Comparison of ENCODE assay signal across 8 cellular contexts in genomic region chr12:27710592-27711311, GRCh38. TPM values are rescaled to one million over a fixed set of nuclear protein-coding genes. Genes with fewer than 3 reads are reported as not detected.
A peak's percentile ranks its signal among the peaks of the same experiment; 100 is the strongest.
DNase-seq lines count a peak whose midpoint lies in the region; ATAC-seq and TF ChIP-seq lines count a peak whose summit lies in the region.

Gene MRPS35 (plus strand): TSS chr12:27710832. CDS start chr12:27710844, 12 bp downstream.

- peak within 1 kb of the TSS; percentile 97 for H3K27ac Mint-ChIP-seq in Caco-2 (ENCODE audit: unreplicated experiment)
- peak within 1 kb of the TSS; percentile 95 for H3K27ac Mint-ChIP-seq in activated CD8-positive, alpha-beta memory T cell treated with anti-CD3 and anti-CD28 coated beads, Interleukin-2, amount 10 ng/mL, durations not matched to agents 7 days and 5 days

- H3K4me3 Mint-ChIP-seq in Caco-2 (ENCODE audit: unreplicated experiment): peak within 1 kb of the TSS; percentile 93
- peak within 1 kb of the TSS; percentile 94 for H3K4me3 Mint-ChIP-seq in activated CD8-positive, alpha-beta memory T cell treated with anti-CD3 and anti-CD28 coated beads, Interleukin-2, amount 10 ng/mL, durations not matched to agents 7 days and 5 days

- H3K4me3 ChIP-seq in Caco-2 (ENCODE audit: low read depth, low read length) (peak within 1 kb of the TSS; percentile 73), endocrine pancreas (ENCODE audit: control insufficient read depth, insufficient read depth, low read length) (peak within 1 kb of the TSS; percentile 91), mesodermal cell (ENCODE audit: extremely low read depth, insufficient read depth, low read length, poor library complexity, severe bottlenecking) (peak within 1 kb of the TSS; percentile 89)

- CTCF ChIA-PET in Caco-2 (lab: Charles Lee): interaction anchor here (0.6 kb wide), 1 partner anchor 877 kb away, joined by 6 read pairs; no protein-coding TSS in a partner anchor
- CTCF ChIA-PET in activated CD8-positive, alpha-beta memory T cell treated with anti-CD3 and anti-CD28 coated beads, Interleukin-2, amount 10 ng/mL, durations not matched to agents 7 days and 5 days (lab: Charles Lee): interaction anchor here (1.2 to 2.4 kb wide), 3 partner anchors 12 to 111 kb away, joined by 3 to 8 read pairs (median 3); no protein-coding TSS in a partner anchor

- peaks cover 11% of the 10 kb centered on the region for H3K4me1 Mint-ChIP-seq in Caco-2 (ENCODE audit: low read depth, unreplicated experiment)
- peaks cover 18% of the 10 kb centered on the region for H3K4me1 Mint-ChIP-seq in activated CD8-positive, alpha-beta memory T cell treated with anti-CD3 and anti-CD28 coated beads, Interleukin-2, amount 10 ng/mL, durations not matched to agents 7 days and 5 days

- no peak for TF ChIP-seq CTCF in Caco-2 (IDR thresholded peaks at IDR 0.05; ENCODE audit: insufficient read depth in 1 of 2, low read depth in 1 of 2, low read length in 1 of 2, severe bottlenecking in 1 of 2, unreplicated experiment in 1 of 2)
- no peak for TF ChIP-seq CTCF in GM20000 (IDR thresholded peaks at IDR 0.05; ENCODE audit: extremely low read depth, missing control alignments)

- intact Hi-C loops in Caco-2 (cut with micrococcal nuclease; ENCODE audit: unreplicated experiment): no loop called here

- peak within 1 kb of the TSS; percentile 91 for H3K9ac ChIP-seq in endocrine pancreas (ENCODE audit: control insufficient read depth, insufficient read depth, low read length)

- WGBS in mesodermal cell (ENCODE audit: insufficient coverage in 2 of 2), 2 experiments: 0% methylated on average over 42 to 44 of the region's 46 CpGs

- H3K4me1 ChIP-seq in Caco-2: no peaks in the 10 kb centered on the region
- no peaks in the 10 kb centered on the region for H3K4me1 ChIP-seq in endocrine pancreas (ENCODE audit: control insufficient read depth, insufficient read depth, low read length)
- H3K4me1 ChIP-seq in mesodermal cell (ENCODE audit: control insufficient read depth, insufficient read depth, low read length, poor library complexity, severe bottlenecking): no peaks in the 10 kb centered on the region

- H3K9me3 Mint-ChIP-seq in Caco-2 (ENCODE audit: unreplicated experiment): no peaks in the 10 kb centered on the region
- no peaks in the 10 kb centered on the region for H3K9me3 Mint-ChIP-seq in activated CD8-positive, alpha-beta memory T cell treated with anti-CD3 and anti-CD28 coated beads, Interleukin-2, amount 10 ng/mL, durations not matched to agents 7 days and 5 days (ENCODE audit: low read depth)

- no peaks in the 10 kb centered on the region for H3K27me3 Mint-ChIP-seq in Caco-2 (ENCODE audit: insufficient read depth, unreplicated experiment)
- H3K27me3 Mint-ChIP-seq in activated CD8-positive, alpha-beta memory T cell treated with anti-CD3 and anti-CD28 coated beads, Interleukin-2, amount 10 ng/mL, durations not matched to agents 7 days and 5 days: peaks cover 11% of the 10 kb centered on the region

- no TSS peak for BruUV-seq in Caco-2 (replicated peaks; lab: Mats Ljungman, UMichigan)

- peak within 1 kb of the TSS; percentile 72 for H3K27ac ChIP-seq in mesodermal cell (ENCODE audit: low read depth, low read length, severe bottlenecking)

- DNase-seq in Caco-2: peak; percentile 93 to 96
- DNase-seq in GM20000 (ENCODE audit: low spot score): peak; percentile 86
- peak; percentile 80 for DNase-seq in HS-5 (ENCODE audit: low read depth)
- DNase-seq in NOMO-1 treated with dmso at 0.1 percent for 144 hours (lab: John Stamatoyannopoulos, UW; ENCODE audit: unreplicated experiment): peak; percentile 95
- DNase-seq in activated CD8-positive, alpha-beta memory T cell treated with anti-CD3 and anti-CD28 coated beads, Interleukin-2, amount 10 ng/mL, durations not matched to agents 7 days and 5 days: peak; percentile 94
- DNase-seq in stimulated activated CD8-positive, alpha-beta memory T cell treated with anti-CD3 and anti-CD28 coated beads, Interleukin-15, amount 100 ng/mL, for 24 hours (ENCODE audit: low read depth): peak; percentile 78

- peaks cover 13% of the 10 kb centered on the region for H3K36me3 Mint-ChIP-seq in Caco-2 (ENCODE audit: insufficient read depth, unreplicated experiment)
- H3K36me3 Mint-ChIP-seq in activated CD8-positive, alpha-beta memory T cell treated with anti-CD3 and anti-CD28 coated beads, Interleukin-2, amount 10 ng/mL, durations not matched to agents 7 days and 5 days: peaks cover 17% of the 10 kb centered on the region

- no peaks in the 10 kb centered on the region for H3K9me3 ChIP-seq in Caco-2
- H3K9me3 ChIP-seq in endocrine pancreas (ENCODE audit: control insufficient read depth, low read length): no peaks in the 10 kb centered on the region
- no peaks in the 10 kb centered on the region for H3K9me3 ChIP-seq in mesodermal cell (ENCODE audit: control insufficient read depth, low read length)

- peak; percentile 97 for ATAC-seq in activated CD8-positive, alpha-beta memory T cell treated with anti-CD3 and anti-CD28 coated beads, Interleukin-2, amount 10 ng/mL, durations not matched to agents 7 days and 5 days

- H3K36me3 ChIP-seq in Caco-2 (ENCODE audit: control insufficient read depth, insufficient read depth, low read length) (no peaks in the 10 kb centered on the region), endocrine pancreas (ENCODE audit: control insufficient read depth, insufficient read depth, low read length) (no peaks in the 10 kb centered on the region), mesodermal cell (ENCODE audit: control insufficient read depth, insufficient read depth, low read length) (peaks cover 33% of the 10 kb centered on the region)

- H3K27me3 ChIP-seq in Caco-2 (replicated peaks; ENCODE audit: control insufficient read depth, insufficient read depth, low read length): no peaks in the 10 kb centered on the region
- no peaks in the 10 kb centered on the region for H3K27me3 ChIP-seq in endocrine pancreas (ENCODE audit: control insufficient read depth, insufficient read depth, low read length)

- POLR2A ChIA-PET in Caco-2 (lab: Charles Lee): interaction anchor here (1.2 to 1.5 kb wide), 4 partner anchors 14 to 878 kb away, joined by 3 to 6 read pairs (median 4); partner anchors contain the start of genes ITPR2, KLHL42, MANSC4 and PPFIBP1

RNA-seq across cellular contexts. Expression of gene MRPS35, which starts in this region (rescaled TPM):
- total RNA-seq in Caco-2 (2022): 135 TPM in 2 replicates
- total RNA-seq in activated CD8-positive, alpha-beta memory T cell treated with anti-CD3 and anti-CD28 coated beads, Interleukin-2, amount 10 ng/mL, durations not matched to agents 7 days and 5 days: 10 to 100 TPM; 28.8 to 39.9 TPM
- polyA plus RNA-seq in mesodermal cell (2013, experiment 1 of 2): 47.8 TPM
- polyA plus RNA-seq in mesodermal cell (2013, experiment 2 of 2): 52.6 TPM

Comparison
In these comparisons a context has a peak if more than half of its experiments do, and no peak if none do; other contexts are left out.
1. Peak in every context shown above with its lines: DNase-seq, ATAC-seq, H3K4me3 ChIP-seq and H3K27ac ChIP-seq.